Comparison of ENCODE assay signal across 28 cellular contexts in the genomic region with DNA sequence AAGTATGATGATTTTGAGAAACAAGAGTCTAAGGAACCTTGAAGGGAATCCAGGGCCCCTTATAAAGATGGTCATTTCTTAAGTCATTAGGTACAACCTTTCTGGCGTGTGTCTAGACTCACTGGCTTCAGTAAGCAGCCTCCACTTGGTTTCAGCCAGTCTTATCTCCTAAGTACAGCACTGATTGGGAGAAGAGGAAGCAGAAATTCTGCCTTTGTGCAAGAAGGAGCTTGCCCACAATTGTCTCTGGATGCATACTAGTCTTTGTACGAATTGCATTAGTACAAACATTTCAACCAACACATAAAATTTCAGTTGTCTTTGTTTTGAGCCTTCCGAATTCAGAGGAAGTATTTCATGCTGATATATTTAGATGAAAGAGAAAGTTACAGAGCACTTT.
DNase-seq lines count a peak whose midpoint lies in the region; ATAC-seq and TF ChIP-seq lines count a peak whose summit lies in the region.
"Had no signal": no experiment of that assay in that cellular context is flagged by ENCODE, and none has a peak within 500 bp of the region (broad histone marks: within the 10 kb centered on the region; RNA-seq: fewer than 3 reads in every experiment).

No MANE protein-coding gene starts in this region.

- DNase-seq in CD14-positive monocyte (ENCODE audit: low spot score), result no peak
- peak; percentile 11 for DNase-seq in KBM-7
- DNase-seq in SKM-1 treated with dmso at 0.1 percent for 144 hours (lab: John Stamatoyannopoulos, UW; ENCODE audit: unreplicated experiment), result peak; percentile 74
- peak; percentile 63 to 79 for DNase-seq in foreskin keratinocyte
- DNase-seq in tibial artery, result no peak
- no peak for DNase-seq in effector memory CD4-positive, alpha-beta T cell
- DNase-seq in stimulated activated CD4-positive, alpha-beta T cell treated with anti-CD3 and anti-CD28 coated beads, Interleukin-12 subunit alpha, Interleukin-12 subunit beta, amount 100 ng/mL, for 4 hours, result no peak
- DNase-seq: activated CD4-positive, alpha-beta T cell treated with anti-CD3 and anti-CD28 coated beads, Interleukin-2, amount 50 U/mL, for 4 hours; activated naive CD4-positive, alpha-beta T cell treated with anti-CD3 and anti-CD28 coated beads, Interleukin-2, amount 10 ng/mL, durations not matched to agents 7 days and 5 days; amygdala; brain microvascular endothelial cell; CD8-positive, alpha-beta T cell; DMS 273 treated with DMSO at 0.1 percent for 48 hours; glutamatergic neuron; left lung; mesenchymal stem cell; NCI-H1436; NCI-H2081; NCI-H226; NCI-H69; stimulated activated CD4-positive, alpha-beta T cell treated with anti-CD3 and anti-CD28 coated beads, Interleukin-1b, Interleukin-23, amount 100 ng/mL, for 48 hours; stimulated activated naive CD4-positive, alpha-beta T cell treated with Interleukin-2 at 50 U/mL for 16 hours had no signal

- intact Hi-C loops in CD14-positive monocyte (cut with micrococcal nuclease) (no loop called here), tibial artery (cut with DNase I; ENCODE audit: low total_unique reads) (no loop called here)

- TF ChIP-seq CTCF in CD14-positive monocyte (IDR thresholded peaks at IDR 0.05), result no peak
- no peak for TF ChIP-seq CTCF in foreskin keratinocyte (conservative IDR thresholded peaks at IDR 0.05)
- no peak for TF ChIP-seq CTCF in tibial artery (IDR thresholded peaks at IDR 0.05)

- H3K4me1 Mint-ChIP-seq in CD14-positive monocyte, result peaks cover 30% of the 10 kb centered on the region
- H3K4me1 Mint-ChIP-seq: neural crest cell had no signal

- H3K36me3 ChIP-seq in tibial artery, result no peaks in the 10 kb centered on the region
- no peaks in the 10 kb centered on the region for H3K36me3 ChIP-seq in effector memory CD4-positive, alpha-beta T cell (ENCODE audit: control insufficient read depth, insufficient read depth, low read length)
- H3K36me3 ChIP-seq: brain microvascular endothelial cell, left lung, right atrium auricular region had no signal

- no peak overlapping the region for H3K4me3 Mint-ChIP-seq in CD14-positive monocyte
- H3K4me3 Mint-ChIP-seq: activated naive CD4-positive, alpha-beta T cell treated with anti-CD3 and anti-CD28 coated beads, Interleukin-2, amount 10 ng/mL, durations not matched to agents 7 days and 5 days; CD8-positive, alpha-beta T cell; IgD-negative memory B cell; neural crest cell had no signal

- H3K36me3 Mint-ChIP-seq in CD14-positive monocyte, result peaks cover 0 to 10% of the 10 kb centered on the region in 2 donors
- H3K36me3 Mint-ChIP-seq: CD8-positive, alpha-beta T cell had no signal

- H3K4me1 ChIP-seq in foreskin keratinocyte (peaks cover 20% of the 10 kb centered on the region), tibial artery (peaks cover 0 to 22% (median 8%) of the 10 kb centered on the region in 4 donors)
- H3K4me1 ChIP-seq in effector memory CD4-positive, alpha-beta T cell (ENCODE audit: control insufficient read depth, insufficient read depth, low read length, poor library complexity, severe bottlenecking), result peaks cover 3% of the 10 kb centered on the region

- no peak overlapping the region for H3K4me3 ChIP-seq in tibial artery
- H3K4me3 ChIP-seq in effector memory CD4-positive, alpha-beta T cell (ENCODE audit: insufficient read depth, low read depth, low read length, poor library complexity, severe bottlenecking), result no peak overlapping the region
- H3K4me3 ChIP-seq: left lung, right atrium auricular region, smooth muscle cell had no signal

- ATAC-seq in foreskin keratinocyte, result peak; percentile 68
- ATAC-seq: activated CD4-positive, CD25-positive, alpha-beta regulatory T cell treated with anti-CD3 and anti-CD28 coated beads, Interleukin-2, amount 50 U/mL, for 24 hours; CD8-positive, alpha-beta T cell; left lung had no signal

- H3K27me3 Mint-ChIP-seq in CD14-positive monocyte (ENCODE audit: low read depth in 3 of 3), result no peaks in the 10 kb centered on the region
- H3K27me3 Mint-ChIP-seq: activated naive CD4-positive, alpha-beta T cell treated with anti-CD3 and anti-CD28 coated beads, Interleukin-2, amount 10 ng/mL, durations not matched to agents 7 days and 5 days had no signal

- no peak overlapping the region for H3K27ac ChIP-seq in foreskin keratinocyte
- no peak overlapping the region for H3K27ac ChIP-seq in tibial artery
- H3K27ac ChIP-seq in effector memory CD4-positive, alpha-beta T cell (ENCODE audit: insufficient read depth, low read length, poor library complexity, severe bottlenecking), result no peak overlapping the region
- H3K27ac ChIP-seq: brain microvascular endothelial cell, parathyroid adenoma, right atrium auricular region had no signal

- H3K9me3 Mint-ChIP-seq in CD14-positive monocyte, result no peaks in the 10 kb centered on the region
- H3K9me3 Mint-ChIP-seq: activated naive CD4-positive, alpha-beta T cell treated with anti-CD3 and anti-CD28 coated beads, Interleukin-2, amount 10 ng/mL, durations not matched to agents 7 days and 5 days; CD8-positive, alpha-beta T cell; neural crest cell had no signal

- no peaks in the 10 kb centered on the region for H3K9me3 ChIP-seq in tibial artery
- H3K9me3 ChIP-seq in effector memory CD4-positive, alpha-beta T cell (ENCODE audit: control insufficient read depth, low read length), result no peaks in the 10 kb centered on the region
- H3K9me3 ChIP-seq: left lung, right atrium auricular region had no signal

- H3K27ac Mint-ChIP-seq in CD14-positive monocyte, result peak overlapping the region; percentile 3 to 67 (median 58)
- H3K27ac Mint-ChIP-seq: activated naive CD4-positive, alpha-beta T cell treated with anti-CD3 and anti-CD28 coated beads, Interleukin-2, amount 10 ng/mL, durations not matched to agents 7 days and 5 days; CD8-positive, alpha-beta T cell had no signal

- in situ Hi-C loops in KBM-7 (cut with MboI; ENCODE audit: low pct_unique_long_range_greater_than_20kb, low sequenced_read_pairs), result no loop called here

- H3K27me3 ChIP-seq in foreskin keratinocyte (no peaks in the 10 kb centered on the region), tibial artery (no peaks in the 10 kb centered on the region)
- H3K27me3 ChIP-seq in effector memory CD4-positive, alpha-beta T cell (replicated peaks; ENCODE audit: control insufficient read depth, insufficient read depth, low read length, poor library complexity, severe bottlenecking), result no peaks in the 10 kb centered on the region
- H3K27me3 ChIP-seq: brain microvascular endothelial cell, left lung, right atrium auricular region had no signal

Comparison
In these comparisons a context has a peak if more than half of its experiments do, and no peak if none do; other contexts are left out.
1. DNase-seq: peak in KBM-7 (single experiment), SKM-1 treated with dmso at 0.1 percent for 144 hours (single experiment) and foreskin keratinocyte (2 of 2); none in CD14-positive monocyte (single experiment), tibial artery (0 of 2), effector memory CD4-positive, alpha-beta T cell (0 of 3) and stimulated activated CD4-positive, alpha-beta T cell treated with anti-CD3 and anti-CD28 coated beads, Interleukin-12 subunit alpha, Interleukin-12 subunit beta, amount 100 ng/mL, for 4 hours (single experiment).